In the genomic region with DNA sequence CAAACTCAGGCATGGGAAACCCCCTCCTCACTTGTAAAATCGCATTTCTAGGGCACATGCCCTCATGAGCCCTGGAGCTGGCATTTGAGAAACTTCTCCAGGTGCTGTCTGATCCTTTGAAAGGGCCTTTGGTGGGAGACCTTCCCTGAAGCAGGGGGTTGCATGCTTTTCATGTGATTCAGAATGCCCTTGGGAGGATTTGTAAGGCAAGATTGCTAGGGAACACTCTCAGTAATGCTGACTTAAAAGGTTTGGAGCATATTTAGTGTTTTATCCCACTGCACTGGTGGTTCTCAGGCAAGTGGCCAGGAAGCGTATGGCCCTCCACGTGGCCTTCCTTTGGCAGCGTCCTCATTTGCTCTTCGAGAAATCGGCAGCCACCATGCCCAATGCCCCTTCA, we compare ENCODE assay signal across 17 cellular contexts.
DNase-seq lines count a peak whose midpoint lies in the region; ATAC-seq, FAIRE-seq and TF ChIP-seq lines count a peak whose summit lies in the region.
"Had no signal": no experiment of that assay in that cellular context is flagged by ENCODE, and none has a peak within 500 bp of the region (broad histone marks: within the 10 kb centered on the region; RNA-seq: fewer than 3 reads in every experiment).

No MANE protein-coding gene starts in this region.

- TF ChIP-seq CTCF in bronchial epithelial cell (IDR thresholded peaks at IDR 0.05; ENCODE audit: insufficient read depth, low read length, severe bottlenecking), result no peak
- no peak for TF ChIP-seq CTCF in omental fat pad (IDR thresholded peaks at IDR 0.05)
- TF ChIP-seq CTCF in left lung (IDR thresholded peaks at IDR 0.05), result no peak

- H3K4me3 ChIP-seq in MG63 (no peak overlapping the region), bronchial epithelial cell (ENCODE audit: low read depth, low read length) (no peak overlapping the region), left lung (no peak overlapping the region)
- H3K4me3 ChIP-seq: Peyer's patch, SJSA1 had no signal

- DNase-seq in EH (ENCODE audit: low read depth) (peak; percentile 77), MG63 (peak; percentile 31), bronchial epithelial cell (ENCODE audit: low read depth) (peak; percentile 12), omental fat pad (ENCODE audit: low spot score) (no peak), NOMO-1 (lab: John Stamatoyannopoulos, UW; ENCODE audit: unreplicated experiment in 2 of 2) (no peak), NCI-H187 treated with DMSO at 0.1 percent for 48 hours (lab: John Stamatoyannopoulos, UW) (no peak), left lung (no peak)
- DNase-seq: CD4-positive, alpha-beta T cell; NCI-H1092; NCI-H187; NCI-H510A; NCI-H82; Peyer's patch; SW 1271 had no signal

- H3K36me3 ChIP-seq in MG63 (no peaks in the 10 kb centered on the region), bronchial epithelial cell (ENCODE audit: control insufficient read depth, insufficient read depth, low read length) (no peaks in the 10 kb centered on the region), left lung (no peaks in the 10 kb centered on the region)
- H3K36me3 ChIP-seq: Peyer's patch, SJSA1 had no signal

- no peak overlapping the region for H3K27ac ChIP-seq in left lung
- H3K27ac ChIP-seq: Peyer's patch, SJSA1 had no signal

- FAIRE-seq in bronchial epithelial cell (lab: Jason Lieb, UNC), result peak; percentile 7

- ATAC-seq in omental fat pad (ENCODE audit: low FRiP score) (peak; percentile 50), GM18907 (IDR thresholded peaks at IDR 0.05; ENCODE audit: unreplicated experiment) (no peak), left lung (no peak)
- ATAC-seq: HCT116 had no signal

- no peaks in the 10 kb centered on the region for H3K4me1 ChIP-seq in left lung
- H3K4me1 ChIP-seq: Peyer's patch had no signal

- no peaks in the 10 kb centered on the region for H3K27me3 ChIP-seq in MG63
- no peaks in the 10 kb centered on the region for H3K27me3 ChIP-seq in bronchial epithelial cell (ENCODE audit: control insufficient read depth, insufficient read depth, low read length)
- no peaks in the 10 kb centered on the region for H3K27me3 ChIP-seq in left lung
- H3K27me3 ChIP-seq: Peyer's patch, SJSA1 had no signal

- H3K9me3 ChIP-seq in MG63, result peaks cover 2% of the 10 kb centered on the region
- no peaks in the 10 kb centered on the region for H3K9me3 ChIP-seq in left lung
- H3K9me3 ChIP-seq: Peyer's patch, SJSA1 had no signal

- intact Hi-C loops in left lung (cut with DNase I), result no loop called here

Comparison
In these comparisons a context has a peak if more than half of its experiments do, and no peak if none do; other contexts are left out.
1. DNase-seq: peak in EH (single experiment), MG63 (single experiment) and bronchial epithelial cell (single experiment); none in omental fat pad (single experiment), NOMO-1 (0 of 2), NCI-H187 treated with DMSO at 0.1 percent for 48 hours (single experiment) and left lung (0 of 2).